In genomic region chr10:118047363-118047719, GRCh38 we compare ENCODE assay signal across 8 cellular contexts. TPM values are rescaled to one million over a fixed set of nuclear protein-coding genes. Genes with fewer than 3 reads are reported as not detected.
A peak's percentile ranks its signal among the peaks of the same experiment; 100 is the strongest.
DNase-seq lines count a peak whose midpoint lies in the region; ATAC-seq and TF ChIP-seq lines count a peak whose summit lies in the region.

No MANE protein-coding gene starts in this region.

- intact Hi-C loops in activated naive CD4-positive, alpha-beta T cell treated with anti-CD3 and anti-CD28 coated beads for 36 hours (cut with micrococcal nuclease): loop anchor here (2.0 to 10.0 kb wide), 4 partner anchors 215 to 673 kb away; partner anchors contain the start of gene PDZD8
- intact Hi-C loops in body of pancreas (cut with DNase I): no loop called here
- intact Hi-C loops in lower lobe of right lung (cut with DNase I): no loop called here

- H3K4me1 ChIP-seq in body of pancreas: peaks cover 43% of the 10 kb centered on the region
- H3K4me1 ChIP-seq in lower lobe of right lung: peaks cover 35% of the 10 kb centered on the region
- no peaks in the 10 kb centered on the region for H3K4me1 ChIP-seq in urinary bladder (ENCODE audit: insufficient read depth)

- H3K9me3 ChIP-seq in body of pancreas (no peaks in the 10 kb centered on the region), lower lobe of right lung (no peaks in the 10 kb centered on the region)

- no peak for ATAC-seq in body of pancreas
- ATAC-seq in lower lobe of right lung: no peak
- ATAC-seq in HG02798 (IDR thresholded peaks at IDR 0.05; ENCODE audit: poor library complexity, unreplicated experiment): no peak
- no peak for ATAC-seq in GM21786 (IDR thresholded peaks at IDR 0.05; ENCODE audit: unreplicated experiment)

- TF ChIP-seq CTCF in body of pancreas (IDR thresholded peaks at IDR 0.05): no peak
- TF ChIP-seq CTCF in lower lobe of right lung (IDR thresholded peaks at IDR 0.05): no peak

- H3K4me3 Mint-ChIP-seq in activated naive CD4-positive, alpha-beta T cell treated with anti-CD3 and anti-CD28 coated beads for 36 hours: peak overlapping the region; percentile 86

- no peaks in the 10 kb centered on the region for H3K9me3 Mint-ChIP-seq in activated naive CD4-positive, alpha-beta T cell treated with anti-CD3 and anti-CD28 coated beads for 36 hours

- H3K27me3 Mint-ChIP-seq in activated naive CD4-positive, alpha-beta T cell treated with anti-CD3 and anti-CD28 coated beads for 36 hours (ENCODE audit: low read depth): no peaks in the 10 kb centered on the region

- no peaks in the 10 kb centered on the region for H3K36me3 ChIP-seq in body of pancreas (replicated peaks in 1 of 2; ENCODE audit: insufficient read depth in 1 of 2, low read depth in 2 of 2)
- no peaks in the 10 kb centered on the region for H3K36me3 ChIP-seq in lower lobe of right lung
- H3K36me3 ChIP-seq in urinary bladder (ENCODE audit: insufficient read depth): no peaks in the 10 kb centered on the region

- TF ChIP-seq POLR2A in body of pancreas (IDR thresholded peaks at IDR 0.05): no peak

- peak overlapping the region in 3 of 4 donors; percentile 88 to 98 (median 97) for H3K27ac ChIP-seq in body of pancreas
- H3K27ac ChIP-seq in lower lobe of right lung: peak overlapping the region; percentile 92
- no peak overlapping the region for H3K27ac ChIP-seq in urinary bladder (ENCODE audit: low read depth)

- H3K4me3 ChIP-seq in body of pancreas: peak overlapping the region; percentile 62 to 89
- peak overlapping the region; percentile 83 for H3K4me3 ChIP-seq in lower lobe of right lung
- peak overlapping the region; percentile 72 for H3K4me3 ChIP-seq in urinary bladder (ENCODE audit: low read depth, low read length)

- no peak overlapping the region for H3K27ac Mint-ChIP-seq in activated naive CD4-positive, alpha-beta T cell treated with anti-CD3 and anti-CD28 coated beads for 36 hours

- H3K4me1 Mint-ChIP-seq in activated naive CD4-positive, alpha-beta T cell treated with anti-CD3 and anti-CD28 coated beads for 36 hours (ENCODE audit: low read depth): peaks cover 32% of the 10 kb centered on the region

- DNase-seq in activated naive CD4-positive, alpha-beta T cell treated with anti-CD3 and anti-CD28 coated beads for 36 hours: peak; percentile 4
- no peak for DNase-seq in activated naive CD4-positive, alpha-beta T cell treated with anti-CD3 and anti-CD28 coated beads, Interleukin-2, amount 50 U/mL, for 16 hours
- DNase-seq in body of pancreas (peak in 3 of 4 donors; percentile 8 to 29 (median 11)), lower lobe of right lung (no peak), HuH-7.5 (ENCODE audit: low spot score) (no peak)

- CTCF ChIA-PET in activated naive CD4-positive, alpha-beta T cell treated with anti-CD3 and anti-CD28 coated beads for 36 hours (lab: Charles Lee): no interaction called here

- no peaks in the 10 kb centered on the region for H3K36me3 Mint-ChIP-seq in activated naive CD4-positive, alpha-beta T cell treated with anti-CD3 and anti-CD28 coated beads for 36 hours (ENCODE audit: low read depth)

- H3K27me3 ChIP-seq in body of pancreas (no peaks in the 10 kb centered on the region), lower lobe of right lung (ENCODE audit: low read depth) (no peaks in the 10 kb centered on the region)

- 31 to 32% methylated on average over 11 to 15 of the region's 15 CpGs for WGBS in body of pancreas, 2 donors
- 68% methylated on average over 15 of the region's 15 CpGs for WGBS in urinary bladder

RNA-seq across cellular contexts. Expression of gene RAB11FIP2, which starts 0.6 kb away (rescaled TPM):
- 10 to 100 TPM in 1 of 2 experiments, 1 to 10 TPM in 1; 9.9 to 11.6 TPM for total RNA-seq in activated naive CD4-positive, alpha-beta T cell treated with anti-CD3 and anti-CD28 coated beads for 36 hours
- total RNA-seq in body of pancreas (10 to 100 TPM; 17.1 to 22.1 TPM), lower lobe of right lung (31.0 TPM), urinary bladder (56.5 TPM)
- polyA plus RNA-seq in urinary bladder: 14.4 TPM

Comparison
In these comparisons a context has a peak if more than half of its experiments do, and no peak if none do; other contexts are left out.
1. DNase-seq: peak in activated naive CD4-positive, alpha-beta T cell treated with anti-CD3 and anti-CD28 coated beads for 36 hours (single experiment) and body of pancreas (3 of 4); none in activated naive CD4-positive, alpha-beta T cell treated with anti-CD3 and anti-CD28 coated beads, Interleukin-2, amount 50 U/mL, for 16 hours (single experiment), lower lobe of right lung (single experiment) and HuH-7.5 (single experiment).
2. Peak in every context shown above with its lines, with median percentiles within 50 percentile points of each other: H3K4me3 ChIP-seq.